In genomic region chr14:52076334-52076733, GRCh38 we compare ENCODE assay signal across 17 cellular contexts. TPM values are rescaled to one million over a fixed set of nuclear protein-coding genes. Genes with fewer than 3 reads are reported as not detected.
DNase-seq lines count a peak whose midpoint lies in the region; ATAC-seq and TF ChIP-seq lines count a peak whose summit lies in the region.
"Had no signal": no experiment of that assay in that cellular context is flagged by ENCODE, and none has a peak within 500 bp of the region (broad histone marks: within the 10 kb centered on the region; RNA-seq: fewer than 3 reads in every experiment).

No MANE protein-coding gene starts in this region.

- TF ChIP-seq POLR2A in prostate gland (IDR thresholded peaks at IDR 0.05) = no peak

- H3K4me3 ChIP-seq in thoracic aorta (no peak overlapping the region), prostate gland (no peak overlapping the region)

- H3K9me3 ChIP-seq in thoracic aorta = no peaks in the 10 kb centered on the region
- H3K9me3 ChIP-seq in prostate gland = no peaks in the 10 kb centered on the region
- H3K9me3 ChIP-seq: neutrophil had no signal

- no peak for TF ChIP-seq CTCF in thoracic aorta (IDR thresholded peaks at IDR 0.05)
- no peak for TF ChIP-seq CTCF in prostate gland (IDR thresholded peaks at IDR 0.05)

- H3K36me3 ChIP-seq in thoracic aorta (no peaks in the 10 kb centered on the region), prostate gland (no peaks in the 10 kb centered on the region)
- H3K36me3 ChIP-seq: neutrophil had no signal

- ATAC-seq in thoracic aorta (ENCODE audit: insufficient number of reproducible peaks, low FRiP score, low read depth) (peak; percentile 86), GM19324 (IDR thresholded peaks at IDR 0.05; ENCODE audit: low FRiP score, unreplicated experiment) (no peak)
- no peak for ATAC-seq in stimulated activated naive CD8-positive, alpha-beta T cell treated with anti-CD3 and anti-CD28 coated beads, Interleukin-15, Interleukin-2, amounts not matched to agents 100 U/mL and 50 U/mL, for 24 hours
- ATAC-seq: activated T-cell treated with anti-CD3 and anti-CD28 coated beads, Interleukin-2, amount 50 U/mL, for 4 hours had no signal

- intact Hi-C loops in prostate gland (cut with DNase I) = no loop called here

- H3K27ac ChIP-seq in thoracic aorta (peak overlapping the region; percentile 19 to 48), prostate gland (no peak overlapping the region)
- H3K27ac ChIP-seq: neutrophil, RWPE1 had no signal

- peak; percentile 32 for DNase-seq in HT1080 (ENCODE audit: low read depth)
- DNase-seq in astrocyte of the hippocampus (ENCODE audit: low read depth, low spot score) = peak; percentile 81
- peak; percentile 10 for DNase-seq in globus pallidus (ENCODE audit: low spot score)
- peak; percentile 56 for DNase-seq in thoracic aorta (ENCODE audit: low spot score)
- no peak for DNase-seq in prostate gland (ENCODE audit: low spot score)
- DNase-seq in stimulated activated naive CD8-positive, alpha-beta T cell treated with anti-CD3 and anti-CD28 coated beads, Interleukin-15, Interleukin-2, amounts not matched to agents 100 U/mL and 50 U/mL, for 24 hours = no peak
- DNase-seq: activated CD4-positive, alpha-beta T cell treated with anti-CD3 and anti-CD28 coated beads, Interleukin-2, amount 10 ng/mL, durations not matched to agents 24 days and 14 days; activated T-cell treated with anti-CD3 and anti-CD28 coated beads, Interleukin-2, amount 50 U/mL, for 4 hours; amniotic stem cell; GF-D8; mesendoderm; NCI-H1930; NCI-H69; T-helper 9 cell had no signal

- H3K4me1 ChIP-seq in thoracic aorta (ENCODE audit: control insufficient read depth in 1 of 2, low read depth in 2 of 2) (peaks cover 6 to 45% of the 10 kb centered on the region in 2 donors), prostate gland (replicated peaks) (no peaks in the 10 kb centered on the region)

- WGBS in prostate gland = 52% methylated on average over 4 of the region's 4 CpGs

- H3K27me3 ChIP-seq in thoracic aorta (replicated peaks; ENCODE audit: insufficient read depth) (no peaks in the 10 kb centered on the region), prostate gland (replicated peaks; ENCODE audit: insufficient read depth) (no peaks in the 10 kb centered on the region)

RNA-seq across cellular contexts. Expression of gene NID2, which starts 7.5 kb away (rescaled TPM):
- 1.6 and 2.2 TPM in 2 replicates for total RNA-seq in HT1080 (2014; rRNA removed; shearing (Covaris generic))
- polyA plus RNA-seq in HT1080 (2015; cell fraction: cytosol; rRNA removed) = 1.6 and 2.3 TPM in 2 replicates
- polyA plus RNA-seq in HT1080 (2015; cell fraction: nucleus; rRNA removed) = 10.5 and 11.5 TPM in 2 replicates
- total RNA-seq in thoracic aorta (10 to 100 TPM; 21.0 to 33.3 TPM), prostate gland (10 to 100 TPM in 1 of 2 donors, 1 to 10 TPM in 1; 6.9 to 17.2 TPM)

Comparison
In these comparisons a context has a peak if more than half of its experiments do, and no peak if none do; other contexts are left out.
1. DNase-seq: peak in HT1080 (single experiment), astrocyte of the hippocampus (single experiment), globus pallidus (single experiment) and thoracic aorta (single experiment); none in prostate gland (single experiment) and stimulated activated naive CD8-positive, alpha-beta T cell treated with anti-CD3 and anti-CD28 coated beads, Interleukin-15, Interleukin-2, amounts not matched to agents 100 U/mL and 50 U/mL, for 24 hours (single experiment).
2. H3K27ac ChIP-seq: peak in thoracic aorta (2 of 2); none in prostate gland (0 of 2).